ENCODE assay signal across 26 cellular contexts in genomic region chr1:194816859-194817258, GRCh38.
"Had no signal": no experiment of that assay in that cellular context is flagged by ENCODE, and none has a peak within 500 bp of the region (broad histone marks: within the 10 kb centered on the region; RNA-seq: fewer than 3 reads in every experiment).

No MANE protein-coding gene starts in this region.

- DNase-seq: hypothalamus; immature natural killer cell; kidney; left colon; left lung; lower lobe of right lung; mammary epithelial cell; mesenchymal stem cell; naive B cell; natural killer cell; nephron progenitor cell; ovary; retina; right cardiac atrium; stimulated activated CD4-positive, alpha-beta T cell treated with anti-CD3 and anti-CD28 coated beads, Interleukin-12 subunit alpha, Interleukin-12 subunit beta, amount 100 ng/mL, for 4 hours; stimulated activated CD4-positive, alpha-beta T cell treated with anti-CD3 and anti-CD28 coated beads, Interleukin-15, amount 100 ng/mL, for 24 hours; stimulated activated CD4-positive, alpha-beta T cell treated with anti-CD3 and anti-CD28 coated beads, Interleukin-4, amount 100 ng/mL, for 24 hours; stimulated activated naive CD4-positive, alpha-beta T cell; tibial artery; trophoblast cell; upper lobe of right lung had no signal

- H3K27me3 ChIP-seq: left lung, ovary, suprapubic skin, tibial artery, upper lobe of right lung had no signal

- H3K4me3 ChIP-seq: left lung, lower lobe of right lung, ovary, skin epidermis, suprapubic skin, thoracic aorta, tibial artery, upper lobe of right lung had no signal

- H3K4me1 ChIP-seq: left lung, lower lobe of right lung, suprapubic skin, tibial artery, upper lobe of right lung had no signal

- H3K9me3 ChIP-seq: left lung, lower lobe of right lung, ovary, suprapubic skin, thoracic aorta, tibial artery, upper lobe of right lung had no signal

- H3K36me3 ChIP-seq: left lung, lower lobe of right lung, ovary, suprapubic skin, thoracic aorta, tibial artery, upper lobe of right lung had no signal

- FAIRE-seq: islet of Langerhans, kidney, urothelium cell line had no signal

- H3K27ac ChIP-seq: left lung, lower lobe of right lung, ovary, skin epidermis, suprapubic skin, thoracic aorta, tibial artery, upper lobe of right lung had no signal
